In genomic region chr18:9082763-9083510, GRCh38 we compare ENCODE assay signal across 8 cellular contexts. TPM values are rescaled to one million over a fixed set of nuclear protein-coding genes. Genes with fewer than 3 reads are reported as not detected.
A peak's percentile ranks its signal among the peaks of the same experiment; 100 is the strongest.
DNase-seq lines count a peak whose midpoint lies in the region; ATAC-seq and TF ChIP-seq lines count a peak whose summit lies in the region.

No MANE protein-coding gene starts in this region.

- H3K4me3 ChIP-seq in muscle layer of duodenum (ENCODE audit: low read depth in 1 of 2, low read length in 2 of 2) (no peak overlapping the region), coronary artery (no peak overlapping the region), MG63 (no peak overlapping the region)

- H3K36me3 ChIP-seq in muscle layer of duodenum (ENCODE audit: control insufficient read depth in 1 of 2, insufficient read depth in 2 of 2, low read length in 2 of 2) (no peaks in the 10 kb centered on the region), MG63 (no peaks in the 10 kb centered on the region)

- no peaks in the 10 kb centered on the region for H3K4me1 ChIP-seq in muscle layer of duodenum (ENCODE audit: control insufficient read depth in 1 of 2, insufficient read depth in 2 of 2, low read length in 2 of 2)

- no peak for TF ChIP-seq CTCF in coronary artery (IDR thresholded peaks at IDR 0.05)

- H3K27ac ChIP-seq in muscle layer of duodenum (ENCODE audit: low read length) (peak overlapping the region; percentile 12), coronary artery (peak overlapping the region in 1 of 2 donors; percentile 51)

- H3K9me3 ChIP-seq in muscle layer of duodenum (ENCODE audit: control insufficient read depth in 1 of 2, low read length in 2 of 2): no peaks in the 10 kb centered on the region
- no peaks in the 10 kb centered on the region for H3K9me3 ChIP-seq in MG63

- H3K27me3 ChIP-seq in muscle layer of duodenum (ENCODE audit: low read depth, low read length) (no peaks in the 10 kb centered on the region), MG63 (no peaks in the 10 kb centered on the region)

- DNase-seq in T-helper 22 cell (ENCODE audit: low read depth) (peak; percentile 13), coronary artery (ENCODE audit: low spot score) (no peak), MG63 (no peak), erythroblast (lab: John Stamatoyannopoulos, UW) (no peak), NCI-H1105 (lab: John Stamatoyannopoulos, UW) (no peak)

- TF ChIP-seq POLR2A in erythroblast (IDR thresholded peaks at IDR 0.05; ENCODE audit: low read length): no peak

- peak; percentile 94 for ATAC-seq in GM19025 (IDR thresholded peaks at IDR 0.05; ENCODE audit: low read depth, unreplicated experiment)
- peak; percentile 93 for ATAC-seq in HG02885 (IDR thresholded peaks at IDR 0.05; ENCODE audit: poor library complexity, unreplicated experiment)

RNA-seq across cellular contexts. Expression of gene NDUFV2, which starts 19.6 kb away (rescaled TPM):
- total RNA-seq in MG63 (2014; rRNA removed; shearing (Covaris generic); ENCODE audit: low replicate concordance): 265 and 311 TPM in 2 replicates

RNA-seq across cellular contexts. Expression of gene ANKRD12, which starts 53.6 kb away (rescaled TPM):
- total RNA-seq in MG63 (2014; rRNA removed; shearing (Covaris generic); ENCODE audit: low replicate concordance): 7.8 and 9.6 TPM in 2 replicates
